Comparison of ENCODE assay signal across 16 cellular contexts in genomic region chr4:55367084-55367722, GRCh38.
"Had no signal": no experiment of that assay in that cellular context is flagged by ENCODE, and none has a peak within 500 bp of the region (broad histone marks: within the 10 kb centered on the region; RNA-seq: fewer than 3 reads in every experiment).

No MANE protein-coding gene starts in this region.

- H3K4me3 Mint-ChIP-seq: activated naive CD4-positive, alpha-beta T cell treated with anti-CD3 and anti-CD28 coated beads, Interleukin-2, amount 50 U/mL, for 24 hours; activated T-cell treated with anti-CD3 and anti-CD28 coated beads, Interleukin-2, amount 50 U/mL, for 24 hours; T-helper 2 cell treated with Interferon-gamma antibody and Interleukin-4, amounts not matched to agents 5 μg/mL and 100 μg/mL, for 36 hours had no signal

- H3K27ac ChIP-seq: sigmoid colon, testis, uterus had no signal

- DNase-seq: activated CD4-positive, alpha-beta T cell treated with anti-CD3 and anti-CD28 coated beads, Interleukin-2, amount 50 U/mL, for 4 hours; activated CD4-positive, CD25-positive, alpha-beta regulatory T cell treated with anti-CD3 and anti-CD28 coated beads, Interleukin-2, amount 50 U/mL, for 72 hours; activated effector memory CD4-positive, alpha-beta T cell treated with Interleukin-2 at 50 U/mL for 16 hours; activated T-cell treated with anti-CD3 and anti-CD28 coated beads, Interleukin-2, amount 50 U/mL, for 24 hours; cortex of kidney; left colon; mucosa of descending colon; naive thymus-derived CD8-positive, alpha-beta T cell; sigmoid colon; stimulated activated CD4-positive, alpha-beta T cell treated with anti-CD3 and anti-CD28 coated beads, Interleukin-12 subunit alpha, Interleukin-12 subunit beta, amount 100 ng/mL, for 4 hours; stimulated activated CD4-positive, alpha-beta T cell treated with anti-CD3 and anti-CD28 coated beads, Interleukin-2, amount 100 ng/mL, for 48 hours; stimulated activated naive CD4-positive, alpha-beta T cell treated with Interleukin-2 at 50 U/mL for 16 hours; testis; uterus had no signal

- ATAC-seq: left colon; mucosa of descending colon; naive thymus-derived CD8-positive, alpha-beta T cell had no signal

- H3K4me1 ChIP-seq: sigmoid colon, testis, uterus had no signal

- H3K27me3 Mint-ChIP-seq: activated naive CD4-positive, alpha-beta T cell treated with anti-CD3 and anti-CD28 coated beads, Interleukin-2, amount 50 U/mL, for 24 hours; activated T-cell treated with anti-CD3 and anti-CD28 coated beads, Interleukin-2, amount 50 U/mL, for 24 hours; naive thymus-derived CD8-positive, alpha-beta T cell had no signal

- H3K4me3 ChIP-seq: mucosa of descending colon, sigmoid colon, testis, uterus had no signal

- H3K4me1 Mint-ChIP-seq: activated naive CD4-positive, alpha-beta T cell treated with anti-CD3 and anti-CD28 coated beads, Interleukin-2, amount 50 U/mL, for 24 hours; naive thymus-derived CD8-positive, alpha-beta T cell had no signal

- H3K36me3 Mint-ChIP-seq: activated naive CD4-positive, alpha-beta T cell treated with anti-CD3 and anti-CD28 coated beads, Interleukin-2, amount 50 U/mL, for 24 hours had no signal

- H3K27me3 ChIP-seq: sigmoid colon, testis, uterus had no signal

- H3K27ac Mint-ChIP-seq: activated naive CD4-positive, alpha-beta T cell treated with anti-CD3 and anti-CD28 coated beads, Interleukin-2, amount 50 U/mL, for 24 hours; activated T-cell treated with anti-CD3 and anti-CD28 coated beads, Interleukin-2, amount 50 U/mL, for 24 hours; naive thymus-derived CD8-positive, alpha-beta T cell; T-helper 2 cell treated with Interferon-gamma antibody and Interleukin-4, amounts not matched to agents 5 μg/mL and 100 μg/mL, for 36 hours had no signal

- H3K9me3 Mint-ChIP-seq: activated naive CD4-positive, alpha-beta T cell treated with anti-CD3 and anti-CD28 coated beads, Interleukin-2, amount 50 U/mL, for 24 hours; activated T-cell treated with anti-CD3 and anti-CD28 coated beads, Interleukin-2, amount 50 U/mL, for 24 hours; naive thymus-derived CD8-positive, alpha-beta T cell; T-helper 2 cell treated with Interferon-gamma antibody and Interleukin-4, amounts not matched to agents 5 μg/mL and 100 μg/mL, for 36 hours had no signal

- H3K36me3 ChIP-seq: sigmoid colon, uterus had no signal

- H3K9me3 ChIP-seq: mucosa of descending colon, sigmoid colon, testis, uterus had no signal
